In the genomic region with DNA sequence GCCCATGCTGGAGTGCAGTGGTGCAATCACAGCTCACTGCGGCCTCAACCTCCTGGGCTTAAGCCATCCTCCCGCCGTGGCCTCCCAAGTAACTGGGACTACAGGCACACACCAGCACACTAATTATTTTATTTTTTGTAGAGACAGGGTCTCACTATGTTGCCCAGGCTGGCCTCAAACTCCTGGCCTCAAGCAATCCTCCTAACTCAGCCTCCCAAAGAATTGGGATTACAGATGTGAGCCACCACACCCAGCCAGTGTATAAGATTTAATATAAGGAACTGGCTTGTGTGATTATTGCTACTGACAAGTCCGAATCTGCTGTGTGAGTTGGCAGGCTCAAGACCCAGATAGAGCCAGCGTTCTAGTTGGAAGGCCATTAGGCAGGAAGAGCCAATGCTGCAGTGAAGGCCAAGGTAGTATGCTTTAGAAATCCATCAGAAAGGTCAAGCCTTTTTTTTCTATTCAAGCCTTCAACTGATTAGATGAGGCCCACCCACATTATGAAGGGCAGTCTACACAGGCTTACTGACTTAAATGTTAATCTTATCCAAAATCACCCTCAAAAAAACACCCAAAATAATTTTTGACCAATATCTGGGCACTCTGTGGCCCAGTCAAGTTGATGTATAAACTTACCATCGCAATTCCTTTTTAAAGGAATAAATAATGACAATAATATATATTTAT, we compare ENCODE assay signal across 2 cellular contexts.
TF ChIP-seq lines count a peak whose summit lies in the region.

No MANE protein-coding gene starts in this region.

TF ChIP-seq in HepG2, 621 proteins besides CTCF, POLR2A, EP300 and RAD21:
- no peak for TF ChIP-seq MEIS2 (CRISPR knock-in tag; IDR thresholded peaks at IDR 0.05)
- peak; percentile 55 for TF ChIP-seq RBM22 (optimal IDR thresholded peaks at IDR 0.05; ENCODE audit: low read length)
- TF ChIP-seq ZNF121 (CRISPR knock-in tag; IDR thresholded peaks at IDR 0.05) = peak; percentile 64; the same call in 1 of the 2 replicates
- peak; percentile 35; the same call in 1 of the 2 replicates for TF ChIP-seq ZNF3 (CRISPR knock-in tag; IDR thresholded peaks at IDR 0.05)
TF ChIP-seq in HepG2: peak in this region for 3.

TF ChIP-seq in WTC11, 78 proteins besides CTCF, POLR2A, EP300 and RAD21:
- 0 out of 2 replicates have a peak, but pooled peaks have one; percentile 24 for TF ChIP-seq GTF2I (CRISPR knock-in tag; conservative IDR thresholded peaks at IDR 0.05)
- TF ChIP-seq RORB (CRISPR knock-in tag; IDR thresholded peaks at IDR 0.05) = no peak
- TF ChIP-seq ZNF121 (CRISPR knock-in tag; IDR thresholded peaks at IDR 0.05) = peak; percentile 39; the same call in 1 of the 2 replicates
